25 cellular contexts compared by ENCODE assay signal in genomic region chr14:100788517-100789365, GRCh38. TPM values are rescaled to one million over a fixed set of nuclear protein-coding genes. Genes with fewer than 3 reads are reported as not detected.
DNase-seq lines count a peak whose midpoint lies in the region; ATAC-seq and TF ChIP-seq lines count a peak whose summit lies in the region.
"Had no signal": no experiment of that assay in that cellular context is flagged by ENCODE, and none has a peak within 500 bp of the region (broad histone marks: within the 10 kb centered on the region; RNA-seq: fewer than 3 reads in every experiment).

No MANE protein-coding gene starts in this region.

- no peaks in the 10 kb centered on the region for H3K4me1 ChIP-seq in transverse colon
- H3K4me1 ChIP-seq: gastroesophageal sphincter, upper lobe of right lung had no signal

- no peaks in the 10 kb centered on the region for H3K9me3 Mint-ChIP-seq in neural crest cell
- no peaks in the 10 kb centered on the region for H3K9me3 Mint-ChIP-seq in activated naive CD8-positive, alpha-beta T cell treated with anti-CD3 and anti-CD28 coated beads, Interleukin-2, amount 50 U/mL, for 24 hours
- H3K9me3 Mint-ChIP-seq: activated naive CD4-positive, alpha-beta T cell treated with anti-CD3 and anti-CD28 coated beads, Interleukin-2, amount 50 U/mL, for 24 hours; IgD-negative memory B cell; stimulated activated memory B cell treated with anti-CD40 and anti-IgM and Interleukin-4, amounts not matched to agents 10 μg/mL and 1 μg/mL and 100 μg/mL, for 72 hours had no signal

- peak; percentile 18 for DNase-seq in COLO829 (ENCODE audit: low spot score)
- peak; percentile 21 for DNase-seq in RPMI7951 (ENCODE audit: low read depth)
- no peak for DNase-seq in choroid plexus epithelial cell (ENCODE audit: low read depth)
- peak; percentile 18 for DNase-seq in neural crest cell (ENCODE audit: low read depth, low spot score)
- no peak for DNase-seq in activated naive CD8-positive, alpha-beta T cell treated with anti-CD3 and anti-CD28 coated beads, Interleukin-2, amount 50 U/mL, for 24 hours
- no peak for DNase-seq in transverse colon
- no peak for DNase-seq in inferior parietal cortex (ENCODE audit: extremely low spot score)
- no peak for DNase-seq in NCI-H2107 treated with DMSO at 0.1 percent for 48 hours (lab: John Stamatoyannopoulos, UW; ENCODE audit: unreplicated experiment)
- DNase-seq: activated CD4-positive, alpha-beta T cell treated with anti-CD3 and anti-CD28 coated beads for 4 hours; activated CD8-positive, alpha-beta memory T cell treated with anti-CD3 and anti-CD28 coated beads for 24 hours; activated T-cell treated with anti-CD3 and anti-CD28 coated beads for 4 hours; DMS79 treated with DMSO at 0.1 percent for 48 hours; GDM1; NCI-H1105; NCI-H1930; NCI-H524 treated with DMSO at 0.1 percent for 48 hours; occipital lobe; T-helper 2 cell; upper lobe of right lung had no signal

- H3K4me3 Mint-ChIP-seq in neural crest cell = peak overlapping the region; percentile 39
- H3K4me3 Mint-ChIP-seq in activated naive CD8-positive, alpha-beta T cell treated with anti-CD3 and anti-CD28 coated beads, Interleukin-2, amount 50 U/mL, for 24 hours = no peak overlapping the region
- H3K4me3 Mint-ChIP-seq: activated naive CD4-positive, alpha-beta T cell treated with anti-CD3 and anti-CD28 coated beads, Interleukin-2, amount 50 U/mL, for 24 hours; IgD-negative memory B cell; memory B cell; stimulated activated memory B cell treated with anti-CD40 and anti-IgM and Interleukin-4, amounts not matched to agents 10 μg/mL and 1 μg/mL and 100 μg/mL, for 72 hours had no signal

- no peaks in the 10 kb centered on the region for H3K36me3 Mint-ChIP-seq in neural crest cell (ENCODE audit: low read depth)
- no peaks in the 10 kb centered on the region for H3K36me3 Mint-ChIP-seq in activated naive CD8-positive, alpha-beta T cell treated with anti-CD3 and anti-CD28 coated beads, Interleukin-2, amount 50 U/mL, for 24 hours (ENCODE audit: low read depth)
- H3K36me3 Mint-ChIP-seq: activated naive CD4-positive, alpha-beta T cell treated with anti-CD3 and anti-CD28 coated beads, Interleukin-2, amount 50 U/mL, for 24 hours; IgD-negative memory B cell; memory B cell; stimulated activated memory B cell treated with anti-CD40 and anti-IgM and Interleukin-4, amounts not matched to agents 10 μg/mL and 1 μg/mL and 100 μg/mL, for 72 hours had no signal

- peaks cover 6% of the 10 kb centered on the region for H3K27me3 ChIP-seq in transverse colon

- TF ChIP-seq EP300 in transverse colon (IDR thresholded peaks at IDR 0.05; ENCODE audit: low read depth) = no peak

- no peak for ATAC-seq in activated naive CD8-positive, alpha-beta T cell treated with anti-CD3 and anti-CD28 coated beads, Interleukin-2, amount 50 U/mL, for 24 hours
- ATAC-seq: gastroesophageal sphincter; left lobe of liver; stimulated activated memory B cell treated with anti-CD40 and anti-IgM and Interleukin-4, amounts not matched to agents 10 μg/mL and 1 μg/mL and 100 μg/mL, for 72 hours; upper lobe of right lung had no signal

- intact Hi-C loops in transverse colon (cut with DNase I; ENCODE audit: low total_unique reads) = no loop called here

- H3K27me3 Mint-ChIP-seq in neural crest cell (ENCODE audit: low read depth) = no peaks in the 10 kb centered on the region
- peaks cover 4% of the 10 kb centered on the region for H3K27me3 Mint-ChIP-seq in activated naive CD8-positive, alpha-beta T cell treated with anti-CD3 and anti-CD28 coated beads, Interleukin-2, amount 50 U/mL, for 24 hours

- H3K27ac Mint-ChIP-seq in neural crest cell (ENCODE audit: unreplicated experiment) = peak overlapping the region; percentile 64
- no peak overlapping the region for H3K27ac Mint-ChIP-seq in activated naive CD8-positive, alpha-beta T cell treated with anti-CD3 and anti-CD28 coated beads, Interleukin-2, amount 50 U/mL, for 24 hours
- H3K27ac Mint-ChIP-seq: IgD-negative memory B cell; memory B cell; stimulated activated memory B cell treated with anti-CD40 and anti-IgM and Interleukin-4, amounts not matched to agents 10 μg/mL and 1 μg/mL and 100 μg/mL, for 72 hours had no signal

- no peaks in the 10 kb centered on the region for H3K9me3 ChIP-seq in transverse colon
- H3K9me3 ChIP-seq: gastroesophageal sphincter, upper lobe of right lung had no signal

- in situ Hi-C loops in transverse colon (cut with MboI; ENCODE audit: low pct_ligation_motif_present in 1 of 4, low pct_unique_long_range_greater_than_20kb in 1 of 4, low sequenced_read_pairs in 3 of 4) = no loop called here

- H3K4me3 ChIP-seq in choroid plexus epithelial cell (ENCODE audit: low read depth, low read length) (no peak overlapping the region), transverse colon (no peak overlapping the region)
- H3K4me3 ChIP-seq: gastroesophageal sphincter, upper lobe of right lung had no signal

- peaks cover 71% of the 10 kb centered on the region for H3K4me1 Mint-ChIP-seq in neural crest cell
- no peaks in the 10 kb centered on the region for H3K4me1 Mint-ChIP-seq in activated naive CD8-positive, alpha-beta T cell treated with anti-CD3 and anti-CD28 coated beads, Interleukin-2, amount 50 U/mL, for 24 hours
- H3K4me1 Mint-ChIP-seq: activated naive CD4-positive, alpha-beta T cell treated with anti-CD3 and anti-CD28 coated beads, Interleukin-2, amount 50 U/mL, for 24 hours; IgD-negative memory B cell; memory B cell; stimulated activated memory B cell treated with anti-CD40 and anti-IgM and Interleukin-4, amounts not matched to agents 10 μg/mL and 1 μg/mL and 100 μg/mL, for 72 hours had no signal

- TF ChIP-seq CTCF in choroid plexus epithelial cell (conservative IDR thresholded peaks at IDR 0.05; ENCODE audit: low read depth, low read length) (peak; percentile 6), neural crest cell (conservative IDR thresholded peaks at IDR 0.05) (no peak), transverse colon (IDR thresholded peaks at IDR 0.05) (no peak)

- no peak overlapping the region for H3K27ac ChIP-seq in transverse colon
- H3K27ac ChIP-seq: gastroesophageal sphincter, upper lobe of right lung had no signal

- no peak for TF ChIP-seq POLR2A in transverse colon (IDR thresholded peaks at IDR 0.05)

- no peaks in the 10 kb centered on the region for H3K36me3 ChIP-seq in transverse colon
- H3K36me3 ChIP-seq: gastroesophageal sphincter, upper lobe of right lung had no signal

- 54 to 67% methylated on average over 1 to 15 of the region's 15 CpGs for WGBS in transverse colon (ENCODE audit: low coverage in 1 of 2), 2 donors

RNA-seq across cellular contexts. Expression of gene MEG3, which starts 37.2 kb away (rescaled TPM):
- 0.72 TPM in 1 of 2 replicates, not detected in the other for total RNA-seq in RPMI7951 (2014; rRNA removed; shearing (Covaris generic))
- total RNA-seq in neural crest cell (0.96 and 1.0 TPM in 2 replicates), transverse colon (100 to 1,000 TPM in 1 of 4 donors, 10 to 100 TPM in 3; 10.6 to 156 (median 40.1) TPM)

Comparison
In these comparisons a context has a peak if more than half of its experiments do, and no peak if none do; other contexts are left out.
1. DNase-seq: peak in COLO829 (single experiment), RPMI7951 (single experiment) and neural crest cell (single experiment); none in choroid plexus epithelial cell (single experiment), activated naive CD8-positive, alpha-beta T cell treated with anti-CD3 and anti-CD28 coated beads, Interleukin-2, amount 50 U/mL, for 24 hours (single experiment), transverse colon (single experiment), inferior parietal cortex (single experiment) and NCI-H2107 treated with DMSO at 0.1 percent for 48 hours (single experiment).